8 cellular contexts compared by ENCODE assay signal in genomic region chrX:7926914-7927258, GRCh38. TPM values are rescaled to one million over a fixed set of nuclear protein-coding genes. Genes with fewer than 3 reads are reported as not detected.
A peak's percentile ranks its signal among the peaks of the same experiment; 100 is the strongest.
DNase-seq lines count a peak whose midpoint lies in the region; ATAC-seq and TF ChIP-seq lines count a peak whose summit lies in the region.

No MANE protein-coding gene starts in this region.

- peaks cover 5% of the 10 kb centered on the region for H3K4me1 Mint-ChIP-seq in progenitor cell of endocrine pancreas (ENCODE audit: low read depth)

- peak overlapping the region; percentile 99 for H3K27ac Mint-ChIP-seq in progenitor cell of endocrine pancreas

- DNase-seq in NOMO-1 treated with dmso at 0.1 percent for 144 hours (lab: John Stamatoyannopoulos, UW; ENCODE audit: unreplicated experiment) (peak; percentile 65), fibroblast of lung (ENCODE audit: low read depth in 2 of 2) (no peak), progenitor cell of endocrine pancreas (ENCODE audit: low spot score, unreplicated experiment) (no peak), DMS79 treated with DMSO at 0.1 percent for 48 hours (lab: John Stamatoyannopoulos, UW) (no peak), NCI-H2107 treated with DMSO at 0.1 percent for 48 hours (lab: John Stamatoyannopoulos, UW; ENCODE audit: unreplicated experiment) (no peak)
- DNase-seq in stimulated activated CD4-positive, alpha-beta T cell treated with anti-CD3 and anti-CD28 coated beads, Interleukin-4, amount 100 ng/mL, for 4 hours: no peak

- H3K27me3 ChIP-seq in fibroblast of lung (ENCODE audit: control insufficient read depth, insufficient read depth, low read length): no peaks in the 10 kb centered on the region

- peak overlapping the region; percentile 86 for H3K4me3 Mint-ChIP-seq in progenitor cell of endocrine pancreas (ENCODE audit: low read depth)

- no peaks in the 10 kb centered on the region for H3K79me2 ChIP-seq in fibroblast of lung (ENCODE audit: control insufficient read depth, insufficient read depth, low read length)

- H3K9me3 ChIP-seq in fibroblast of lung (ENCODE audit: control insufficient read depth, insufficient read depth, low read depth, low read length): no peaks in the 10 kb centered on the region

- H3K27ac ChIP-seq in fibroblast of lung (ENCODE audit: insufficient read depth, low read length): peak overlapping the region; percentile 74

- no peaks in the 10 kb centered on the region for H3K9me3 Mint-ChIP-seq in progenitor cell of endocrine pancreas (ENCODE audit: low read depth)

- H3K36me3 ChIP-seq in fibroblast of lung (ENCODE audit: control insufficient read depth, insufficient read depth, low read length): no peaks in the 10 kb centered on the region

- H3K4me1 ChIP-seq in fibroblast of lung (ENCODE audit: control insufficient read depth, extremely low read depth, insufficient read depth, low read length): no peaks in the 10 kb centered on the region

- peak overlapping the region; percentile 92 for H3K4me2 ChIP-seq in fibroblast of lung (ENCODE audit: extremely low read depth, insufficient read depth, low read length)

- no peaks in the 10 kb centered on the region for H3K27me3 Mint-ChIP-seq in progenitor cell of endocrine pancreas

- peak; percentile 30 for ATAC-seq in GM19468 (IDR thresholded peaks at IDR 0.05; ENCODE audit: extremely low read depth, unreplicated experiment)
- no peak for ATAC-seq in GM19023 (IDR thresholded peaks at IDR 0.05; ENCODE audit: unreplicated experiment)

- no peaks in the 10 kb centered on the region for H3K36me3 Mint-ChIP-seq in progenitor cell of endocrine pancreas (ENCODE audit: insufficient read depth)

- H4K20me1 ChIP-seq in fibroblast of lung (ENCODE audit: control insufficient read depth, extremely low read depth, insufficient read depth, low read length): no peaks in the 10 kb centered on the region

- H2AFZ ChIP-seq in fibroblast of lung (ENCODE audit: low read length): peak overlapping the region; percentile 96

- TF ChIP-seq CTCF in fibroblast of lung (conservative IDR thresholded peaks at IDR 0.05 in 1 of 2, IDR thresholded peaks at IDR 0.05 in 1 of 2; ENCODE audit: low read depth in 1 of 2, low read length in 2 of 2): no peak
- TF ChIP-seq CTCF in progenitor cell of endocrine pancreas (IDR thresholded peaks at IDR 0.05; ENCODE audit: unreplicated experiment): no peak

- H3K9ac ChIP-seq in fibroblast of lung (ENCODE audit: insufficient read depth, low read length): peak overlapping the region; percentile 67

- peak overlapping the region; percentile 59 to 74 (median 64) for H3K4me3 ChIP-seq in fibroblast of lung (replicated peaks in 1 of 4; ENCODE audit: control extremely low read depth in 1 of 4, insufficient read depth in 1 of 4, low read depth in 3 of 4, low read length in 4 of 4)

RNA-seq across cellular contexts. Expression of gene PNPLA4, which starts 0.3 kb away (rescaled TPM):
- total RNA-seq in fibroblast of lung (12.8 and 15.0 TPM in 2 replicates), progenitor cell of endocrine pancreas (18.1 and 18.8 TPM in 2 replicates)
- polyA plus RNA-seq in fibroblast of lung: 11.4 and 22.1 TPM in 2 replicates
- 12.3 and 20.3 TPM in 2 replicates for polyA plus RNA-seq in fibroblast of lung (2012)
- polyA minus RNA-seq in fibroblast of lung (ENCODE audit: low replicate concordance): 1.8 and 5.1 TPM in 2 replicates
